ENCODE assay signal across 1 cellular context in genomic region chr4:170853422-170854021, GRCh38.
TF ChIP-seq lines count a peak whose summit lies in the region.

No MANE protein-coding gene starts in this region.

TF ChIP-seq in GM12878, 131 proteins besides CTCF, POLR2A, EP300 and RAD21 (continued from another document):
- TF ChIP-seq CBX5 (IDR thresholded peaks at IDR 0.05; ENCODE audit: low read depth) (no peak), TCF3 (IDR thresholded peaks at IDR 0.05; ENCODE audit: borderline replicate concordance, insufficient read depth, low read depth, low read length) (no peak), RAD51 (IDR thresholded peaks at IDR 0.05) (no peak), YY1 (IDR thresholded peaks at IDR 0.05; ENCODE audit: low read depth, low read length) (0 out of 2 replicates have a peak, but pooled peaks have one; percentile 44), PAX5 (IDR thresholded peaks at IDR 0.05; ENCODE audit: borderline replicate concordance, low read depth, low read length) (0 out of 2 replicates have a peak, but pooled peaks have one; percentile 35), PAX8 (IDR thresholded peaks at IDR 0.05) (no peak), IRF4 (IDR thresholded peaks at IDR 0.05; ENCODE audit: low read depth, low read length) (no peak)
